ENCODE assay signal across 24 cellular contexts in genomic region chr4:110395416-110395815, GRCh38.
DNase-seq lines count a peak whose midpoint lies in the region; ATAC-seq, FAIRE-seq and TF ChIP-seq lines count a peak whose summit lies in the region.
"Had no signal": no experiment of that assay in that cellular context is flagged by ENCODE, and none has a peak within 500 bp of the region (broad histone marks: within the 10 kb centered on the region; RNA-seq: fewer than 3 reads in every experiment).

No MANE protein-coding gene starts in this region.

- H3K4me1 ChIP-seq in right lobe of liver = peaks cover 0 to 17% (median 4%) of the 10 kb centered on the region in 4 donors
- no peaks in the 10 kb centered on the region for H3K4me1 ChIP-seq in HepG2 (ENCODE audit: insufficient read depth, low read length)
- no peaks in the 10 kb centered on the region for H3K4me1 ChIP-seq in GM23338 (ENCODE audit: insufficient read depth)
- H3K4me1 ChIP-seq: BE2C; BLaER1 treated with 17β-estradiol and CSF1 and Interleukin-3, amounts not matched to agents 10 nM and 100 nM had no signal

- WGBS in right lobe of liver (ENCODE audit: insufficient coverage, low coverage, low lambda C conversion rate, missing lambda C conversion rate) = 82% methylated on average over 1 of the region's 1 CpG
- WGBS in HepG2 (ENCODE audit: low lambda C conversion rate) = 60% methylated on average over 1 of the region's 1 CpG

- no peak overlapping the region for H3K4me3 ChIP-seq in right lobe of liver
- H3K4me3 ChIP-seq in HepG2 (replicated peaks in 1 of 3; ENCODE audit: insufficient read depth in 1 of 3, low read depth in 2 of 3, low read length in 3 of 3) = no peak overlapping the region
- H3K4me3 ChIP-seq in GM23338 = no peak overlapping the region
- H3K4me3 ChIP-seq: BLaER1 treated with 17β-estradiol and CSF1 and Interleukin-3, amounts not matched to agents 10 nM and 100 nM; GM23248 had no signal

- POLR2A ChIA-PET in HepG2 (lab: Yijun Ruan, JAX) = no interaction called here

- no peaks in the 10 kb centered on the region for H3F3A ChIP-seq in GM23338 (replicated peaks; ENCODE audit: low read depth)

- H3K27ac Mint-ChIP-seq in GM23338 (no peak overlapping the region), T-helper 17 cell (no peak overlapping the region)
- H3K27ac Mint-ChIP-seq: CD14-positive monocyte; CD4-positive, alpha-beta T cell; CD8-positive, alpha-beta memory T cell; H9; HFFc6 had no signal

- H4K20me1 ChIP-seq in HepG2 (ENCODE audit: insufficient read depth, low read length) (no peaks in the 10 kb centered on the region), GM23338 (replicated peaks; ENCODE audit: insufficient read depth) (no peaks in the 10 kb centered on the region)
- H4K20me1 ChIP-seq: BLaER1 treated with 17β-estradiol and CSF1 and Interleukin-3, amounts not matched to agents 10 nM and 100 nM had no signal

- H3K9me3 ChIP-seq in right lobe of liver (no peaks in the 10 kb centered on the region), HepG2 (ENCODE audit: low read length) (no peaks in the 10 kb centered on the region), T-helper 17 cell (ENCODE audit: control insufficient read depth, low read length, poor library complexity, severe bottlenecking) (no peaks in the 10 kb centered on the region)
- H3K9me3 ChIP-seq: BE2C; BLaER1 treated with 17β-estradiol and CSF1 and Interleukin-3, amounts not matched to agents 10 nM and 100 nM had no signal

- no peak for TF ChIP-seq RAD21 in HepG2 (CRISPR knock-in tag; IDR thresholded peaks at IDR 0.05)

- intact Hi-C loops in right lobe of liver (cut with DNase I) = no loop called here
- intact Hi-C loops in HepG2 (cut with micrococcal nuclease; ENCODE audit: unreplicated experiment) = no loop called here
- intact Hi-C loops in left colon (cut with DNase I, micrococcal nuclease) = no loop called here
- intact Hi-C loops in head of caudate nucleus (cut with DNase I) = no loop called here

- no peak overlapping the region for H3K4me2 ChIP-seq in HepG2 (ENCODE audit: low read depth, low read length)
- H3K4me2 ChIP-seq in GM23338 = no peak overlapping the region
- H3K4me2 ChIP-seq: BLaER1 treated with 17β-estradiol and CSF1 and Interleukin-3, amounts not matched to agents 10 nM and 100 nM had no signal

- ATAC-seq in right lobe of liver (peak in 3 of 4 donors; percentile 34 to 38 (median 36)), HepG2 (no peak), GM23338 (no peak), left colon (peak; percentile 94), T-helper 17 cell (no peak)
- ATAC-seq: HCT116 had no signal

- no peak overlapping the region for H3K27ac ChIP-seq in right lobe of liver
- no peak overlapping the region for H3K27ac ChIP-seq in HepG2 (ENCODE audit: extremely low read length, insufficient read depth, low read length)
- H3K27ac ChIP-seq in GM23338 (ENCODE audit: low read depth) = no peak overlapping the region
- H3K27ac ChIP-seq: 22Rv1; BLaER1 treated with 17β-estradiol and CSF1 and Interleukin-3, amounts not matched to agents 10 nM and 100 nM; GM23248 had no signal

- no peak for TF ChIP-seq CTCF in right lobe of liver (IDR thresholded peaks at IDR 0.05)
- TF ChIP-seq CTCF in HepG2 (CRISPR knock-in tag; IDR thresholded peaks at IDR 0.05) = no peak
- no peak for TF ChIP-seq CTCF in GM23338 (conservative IDR thresholded peaks at IDR 0.05; ENCODE audit: low read depth in 2 of 2)
- TF ChIP-seq CTCF in GM20000 (IDR thresholded peaks at IDR 0.05; ENCODE audit: extremely low read depth, missing control alignments) = no peak

- H3K36me3 ChIP-seq in right lobe of liver (no peaks in the 10 kb centered on the region), HepG2 (replicated peaks in 1 of 2; ENCODE audit: control insufficient read depth in 1 of 2, insufficient read depth in 2 of 2, low read length in 2 of 2) (no peaks in the 10 kb centered on the region), GM23338 (ENCODE audit: insufficient read depth) (no peaks in the 10 kb centered on the region)
- H3K36me3 ChIP-seq: BE2C; BLaER1 treated with 17β-estradiol and CSF1 and Interleukin-3, amounts not matched to agents 10 nM and 100 nM had no signal

- H3K27me3 Mint-ChIP-seq in GM23338 (ENCODE audit: insufficient read depth, low read depth, poor library complexity) = peaks cover 3% of the 10 kb centered on the region
- H3K27me3 Mint-ChIP-seq in T-helper 17 cell = peaks cover 15% of the 10 kb centered on the region

- DNase-seq in right lobe of liver (no peak), HepG2 (ENCODE audit: low spot score) (no peak), GM23338 (ENCODE audit: low spot score) (no peak), left colon (no peak), GM20000 (ENCODE audit: low spot score) (no peak), T-helper 17 cell (no peak), head of caudate nucleus (no peak)
- no peak for DNase-seq in activated CD4-positive, alpha-beta T cell treated with anti-CD3 and anti-CD28 coated beads for 1 hour
- DNase-seq: AML-193; BE2C; CD4-positive, alpha-beta T cell; CD8-positive, alpha-beta memory T cell; DMS 273 treated with DMSO at 0.1 percent for 48 hours; DMS79 treated with DMSO at 0.1 percent for 48 hours; GF-D8; GM23248; H9; HFFc6 had no signal

- no peak for FAIRE-seq in HepG2 (lab: Jason Lieb, UNC)
- FAIRE-seq: A204.1, D721Med had no signal

- H3K9me3 Mint-ChIP-seq in GM23338 = 0 out of 3 replicates have a peak, but pooled peaks cover under 1% of the 10 kb centered on the region
- H3K9me3 Mint-ChIP-seq: CD4-positive, alpha-beta T cell; H9; HFFc6 had no signal

- H3K4me3 Mint-ChIP-seq in GM23338 = no peak overlapping the region
- H3K4me3 Mint-ChIP-seq in T-helper 17 cell = no peak overlapping the region
- H3K4me3 Mint-ChIP-seq: CD14-positive monocyte; CD4-positive, alpha-beta T cell; CD8-positive, alpha-beta memory T cell; H9; HFFc6 had no signal

- no TSS peak for BruUV-seq in HepG2 (replicated peaks; lab: Mats Ljungman, UMichigan)

- H3K9ac ChIP-seq in HepG2 (ENCODE audit: insufficient read depth, low read depth, low read length) = no peak overlapping the region
- H3K9ac ChIP-seq: BLaER1 treated with 17β-estradiol and CSF1 and Interleukin-3, amounts not matched to agents 10 nM and 100 nM; GM23248 had no signal

- peaks cover 7% of the 10 kb centered on the region; the same call in 1 of the 2 replicates for H3K9me2 ChIP-seq in GM23338 (ENCODE audit: insufficient read depth)

- H2AFZ ChIP-seq in HepG2 (ENCODE audit: low read length) (no peak overlapping the region), GM23338 (0 out of 2 replicates have a peak overlapping the region, but pooled peaks have one; percentile 16)
- H2AFZ ChIP-seq: GM23248 had no signal

- TF ChIP-seq POLR2A in right lobe of liver (IDR thresholded peaks at IDR 0.05) (no peak), HepG2 (IDR thresholded peaks at IDR 0.05; ENCODE audit: insufficient read depth in 1 of 2, low read depth in 2 of 2, low read length in 2 of 2) (no peak)

- CTCF ChIA-PET in HepG2 (lab: Yijun Ruan, JAX; ENCODE audit: low intra/inter-chr PET ratio, low total read pairs) = no interaction called here

- TF ChIP-seq EP300 in HepG2 (IDR thresholded peaks at IDR 0.05; ENCODE audit: low read depth in 2 of 2, low read length in 2 of 2) (no peak), HepG2 (CRISPR knock-in tag; IDR thresholded peaks at IDR 0.05; ENCODE audit: borderline replicate concordance) (no peak)

- H3K4me1 Mint-ChIP-seq in GM23338 (peaks cover 13% of the 10 kb centered on the region), T-helper 17 cell (no peaks in the 10 kb centered on the region)
- H3K4me1 Mint-ChIP-seq: CD14-positive monocyte; CD8-positive, alpha-beta memory T cell had no signal

- H3K79me2 ChIP-seq in HepG2 (ENCODE audit: insufficient read depth, low read length) (no peaks in the 10 kb centered on the region), GM23338 (replicated peaks; ENCODE audit: insufficient read depth) (no peaks in the 10 kb centered on the region)

- in situ Hi-C loops in HepG2 (cut with HindIII; ENCODE audit: extremely low pct_ligation_motif_present, low pct_unique_long_range_greater_than_20kb) = no loop called here

- no peaks in the 10 kb centered on the region for H3K36me3 Mint-ChIP-seq in GM23338 (ENCODE audit: low read depth)
- H3K36me3 Mint-ChIP-seq in T-helper 17 cell (ENCODE audit: low read depth) = no peaks in the 10 kb centered on the region
- H3K36me3 Mint-ChIP-seq: CD14-positive monocyte had no signal

- H3K27me3 ChIP-seq in right lobe of liver (no peaks in the 10 kb centered on the region), HepG2 (ENCODE audit: control insufficient read depth in 1 of 2, insufficient read depth in 2 of 2, low read length in 2 of 2) (no peaks in the 10 kb centered on the region; a peak in 1 of 5 replicates), GM23338 (ENCODE audit: insufficient read depth) (no peaks in the 10 kb centered on the region)
- H3K27me3 ChIP-seq: BLaER1 treated with 17β-estradiol and CSF1 and Interleukin-3, amounts not matched to agents 10 nM and 100 nM had no signal

TF ChIP-seq in HepG2, 621 proteins besides CTCF, POLR2A, EP300 and RAD21 (continues in another document):
- TF ChIP-seq RAD51 (IDR thresholded peaks at IDR 0.05; ENCODE audit: borderline replicate concordance) = no peak
- TF ChIP-seq RBM39 (IDR thresholded peaks at IDR 0.05; ENCODE audit: low read depth, low read length, poor library complexity, severe bottlenecking) = no peak
- no peak for TF ChIP-seq ZNF274 (CRISPR knock-in tag; IDR thresholded peaks at IDR 0.05)
- TF ChIP-seq RFXANK (CRISPR knock-in tag; IDR thresholded peaks at IDR 0.05) = no peak
- no peak for TF ChIP-seq RARG (CRISPR knock-in tag; IDR thresholded peaks at IDR 0.05; ENCODE audit: low read depth)
- no peak for TF ChIP-seq KDM4B (CRISPR knock-in tag; IDR thresholded peaks at IDR 0.05)

TF ChIP-seq in GM23338, 12 proteins besides CTCF, POLR2A, EP300 and RAD21 (continues in another document):
- TF ChIP-seq NANOG (IDR thresholded peaks at IDR 0.05; ENCODE audit: borderline replicate concordance) (no peak), ZNF114 (CRISPR knock-in tag; IDR thresholded peaks at IDR 0.05) (no peak)

Comparison
In these comparisons a context has a peak if more than half of its experiments do, and no peak if none do; other contexts are left out.
1. ATAC-seq: peak in right lobe of liver (3 of 4) and left colon (single experiment); none in HepG2 (single experiment), GM23338 (single experiment) and T-helper 17 cell (single experiment).